Comparison of ENCODE assay signal across 22 cellular contexts in the genomic region with DNA sequence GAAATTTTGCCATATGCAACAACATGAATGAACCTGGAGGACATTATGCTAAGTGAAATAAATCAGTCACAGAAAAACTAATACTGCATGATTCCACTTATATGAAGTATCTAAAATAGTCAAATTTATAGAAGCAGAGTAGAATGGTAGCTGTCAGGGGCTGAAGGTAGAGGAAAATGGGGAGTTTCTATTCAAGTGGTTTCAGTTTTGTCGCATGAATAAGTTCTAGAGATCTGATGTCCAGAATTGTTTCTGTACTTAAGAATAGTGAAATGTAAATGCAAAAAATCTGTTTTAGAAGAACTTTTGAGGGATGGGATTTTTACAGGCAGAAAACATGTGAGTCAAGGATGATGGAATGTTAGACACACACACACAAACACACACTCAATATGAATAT. TPM values are rescaled to one million over a fixed set of nuclear protein-coding genes. Genes with fewer than 3 reads are reported as not detected.
"Had no signal": no experiment of that assay in that cellular context is flagged by ENCODE, and none has a peak within 500 bp of the region (broad histone marks: within the 10 kb centered on the region; RNA-seq: fewer than 3 reads in every experiment).

No MANE protein-coding gene starts in this region.

- H3K27me3 ChIP-seq: colonic mucosa, esophagus squamous epithelium, gastrocnemius medialis, heart right ventricle, left lung had no signal

- H3K36me3 ChIP-seq: colonic mucosa, esophagus squamous epithelium, gastrocnemius medialis, heart right ventricle, left lung, lower lobe of right lung had no signal

- H3K4me3 ChIP-seq: colonic mucosa, esophagus squamous epithelium, gastrocnemius medialis, heart right ventricle, left lung, lower lobe of right lung, mucosa of descending colon had no signal

- H3K4me1 ChIP-seq: colonic mucosa, esophagus squamous epithelium, gastrocnemius medialis, heart right ventricle, left lung, lower lobe of right lung had no signal

- H3K27ac ChIP-seq: colonic mucosa, esophagus squamous epithelium, gastrocnemius medialis, heart right ventricle, left lung, lower lobe of right lung had no signal

- H3K27ac Mint-ChIP-seq: dendritic cell treated with granulocyte-macrophage colony-stimulating factor and Interleukin-4, amounts not matched to agents 40 ng/mL and 50 ng/mL, for 4 days; effector memory CD8-positive, alpha-beta T cell; endodermal cell; mesothelial cell of epicardium had no signal

- H3K9me3 Mint-ChIP-seq: dendritic cell treated with granulocyte-macrophage colony-stimulating factor and Interleukin-4, amounts not matched to agents 40 ng/mL and 50 ng/mL, for 4 days had no signal

- DNase-seq: colonic mucosa; cortex of kidney; effector CD8-positive, alpha-beta T cell; effector memory CD8-positive, alpha-beta T cell; endodermal cell; esophagus squamous epithelium; foreskin fibroblast; foreskin melanocyte; gastrocnemius medialis; glutamatergic neuron; head of caudate nucleus; heart right ventricle; hippocampal formation; left cardiac atrium; left lung; left ventricle myocardium superior; lower lobe of right lung; mesenchymal stem cell; mucosa of descending colon had no signal

- H3K36me3 Mint-ChIP-seq: mesothelial cell of epicardium had no signal

- H3K27me3 Mint-ChIP-seq: effector memory CD8-positive, alpha-beta T cell had no signal

- H3K9me3 ChIP-seq: colonic mucosa, esophagus squamous epithelium, gastrocnemius medialis, left lung, lower lobe of right lung, mucosa of descending colon had no signal

- H3K4me3 Mint-ChIP-seq: dendritic cell treated with granulocyte-macrophage colony-stimulating factor and Interleukin-4, amounts not matched to agents 40 ng/mL and 50 ng/mL, for 4 days; effector memory CD8-positive, alpha-beta T cell; endodermal cell; mesothelial cell of epicardium had no signal

- H3K4me1 Mint-ChIP-seq: mesothelial cell of epicardium had no signal

- ATAC-seq: effector memory CD8-positive, alpha-beta T cell; gastrocnemius medialis; heart right ventricle; left cardiac atrium; left lung; left ventricle myocardium superior; lower lobe of right lung; mucosa of descending colon had no signal

RNA-seq across cellular contexts. Expression of a gene that starts 34.1 kb away (rescaled TPM):
- polyA plus RNA-seq: keratinocyte had no signal
